In the genomic region with DNA sequence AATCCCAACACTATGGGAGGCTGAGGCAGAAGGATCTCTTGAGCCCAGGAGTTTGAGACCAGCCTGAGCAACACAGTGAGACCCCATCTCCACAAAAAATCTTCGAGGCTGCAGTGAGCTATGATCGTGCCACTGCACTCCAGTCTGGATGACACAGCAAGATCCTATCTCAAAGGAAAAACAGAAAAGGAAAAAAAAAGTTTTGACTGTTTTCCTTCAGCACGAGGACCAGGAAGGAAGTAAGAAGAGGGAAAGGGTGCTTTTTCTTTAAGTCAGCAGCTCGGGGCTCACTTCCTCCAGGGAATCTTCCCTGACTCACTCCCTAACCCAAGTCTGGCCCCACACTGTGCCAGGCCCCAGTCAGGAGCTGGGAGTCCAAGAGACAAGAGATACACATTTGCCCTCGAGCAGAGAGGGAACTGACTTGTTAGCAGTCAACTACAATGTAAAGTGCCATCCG, we compare ENCODE assay signal across 8 cellular contexts. TPM values are rescaled to one million over a fixed set of nuclear protein-coding genes. Genes with fewer than 3 reads are reported as not detected.
DNase-seq lines count a peak whose midpoint lies in the region; ATAC-seq, FAIRE-seq and TF ChIP-seq lines count a peak whose summit lies in the region.

No MANE protein-coding gene starts in this region.

- no peaks in the 10 kb centered on the region for H3K79me2 ChIP-seq in keratinocyte (ENCODE audit: control insufficient read depth, insufficient read depth, low read length)

- H3K27me3 ChIP-seq in keratinocyte (ENCODE audit: control insufficient read depth, extremely low read depth, insufficient read depth, low read length): no peaks in the 10 kb centered on the region

- DNase-seq in activated CD4-positive, alpha-beta T cell treated with anti-CD3 and anti-CD28 coated beads for 36 hours: no peak
- DNase-seq in activated CD4-positive, alpha-beta T cell treated with anti-CD3 and anti-CD28 coated beads, Interleukin-2, amount 50 U/mL, for 1 hour: no peak
- DNase-seq in keratinocyte (ENCODE audit: low read depth, low spot score): no peak
- DNase-seq in NCI-H510A treated with DMSO at 0.1 percent for 48 hours (lab: John Stamatoyannopoulos, UW): no peak
- DNase-seq in superior temporal gyrus (ENCODE audit: extremely low spot score): no peak
- DNase-seq in activated T-helper 1 cell treated with anti-CD3 and anti-CD28 coated beads, Interleukin-12 subunit alpha, Interleukin-12 subunit beta, Interleukin-2, Interleukin-4 antibody, amounts not matched to agents 30 ng/mL and 10 ng/mL and 1 ng/mL, durations not matched to agents 14 hours and 24 hours and 36 hours (ENCODE audit: low spot score): no peak

- no peak overlapping the region for H3K4me3 ChIP-seq in keratinocyte (ENCODE audit: control insufficient read depth in 2 of 3, extremely low read depth in 1 of 3, insufficient read depth in 2 of 3, low read depth in 1 of 3, low read length in 3 of 3)

- intact Hi-C loops in activated CD4-positive, alpha-beta T cell treated with anti-CD3 and anti-CD28 coated beads for 36 hours (cut with DNase I, micrococcal nuclease): no loop called here
- intact Hi-C loops in activated T-helper 1 cell treated with anti-CD3 and anti-CD28 coated beads, Interleukin-12 subunit alpha, Interleukin-12 subunit beta, Interleukin-2, Interleukin-4 antibody, amounts not matched to agents 30 ng/mL and 10 ng/mL and 1 ng/mL, durations not matched to agents 14 hours and 24 hours and 36 hours (cut with micrococcal nuclease): no loop called here

- peak overlapping the region; percentile 61 for H3K27ac Mint-ChIP-seq in activated CD4-positive, alpha-beta T cell treated with anti-CD3 and anti-CD28 coated beads for 36 hours
- H3K27ac Mint-ChIP-seq in activated T-helper 1 cell treated with anti-CD3 and anti-CD28 coated beads, Interleukin-12 subunit alpha, Interleukin-12 subunit beta, Interleukin-2, Interleukin-4 antibody, amounts not matched to agents 30 ng/mL and 10 ng/mL and 1 ng/mL, durations not matched to agents 14 hours and 24 hours and 36 hours: no peak overlapping the region

- POLR2A ChIA-PET in activated CD4-positive, alpha-beta T cell treated with anti-CD3 and anti-CD28 coated beads for 36 hours (lab: Charles Lee): no interaction called here

- H3K36me3 Mint-ChIP-seq in activated CD4-positive, alpha-beta T cell treated with anti-CD3 and anti-CD28 coated beads for 36 hours (ENCODE audit: low read depth): peaks cover 3% of the 10 kb centered on the region
- peaks cover 8% of the 10 kb centered on the region for H3K36me3 Mint-ChIP-seq in activated T-helper 1 cell treated with anti-CD3 and anti-CD28 coated beads, Interleukin-12 subunit alpha, Interleukin-12 subunit beta, Interleukin-2, Interleukin-4 antibody, amounts not matched to agents 30 ng/mL and 10 ng/mL and 1 ng/mL, durations not matched to agents 14 hours and 24 hours and 36 hours (ENCODE audit: low read depth)

- H3K9me1 ChIP-seq in keratinocyte (ENCODE audit: control insufficient read depth, extremely low read depth, insufficient read depth, low read length): no peaks in the 10 kb centered on the region

- FAIRE-seq in keratinocyte (lab: Jason Lieb, UNC): peak; percentile 5

- no peak for ATAC-seq in activated CD4-positive, alpha-beta T cell treated with anti-CD3 and anti-CD28 coated beads for 36 hours

- dilution Hi-C loops in keratinocyte (cut with MboI; ENCODE audit: extremely low pct_ligation_motif_present, low sequenced_read_pairs): no loop called here

- CTCF ChIA-PET in activated CD4-positive, alpha-beta T cell treated with anti-CD3 and anti-CD28 coated beads for 36 hours (lab: Charles Lee): interaction anchor here (0.8 to 1.4 kb wide), 5 partner anchors 9 to 95 kb away, joined by 3 read pairs; no protein-coding TSS in a partner anchor

- peaks cover 40% of the 10 kb centered on the region for H3K4me1 ChIP-seq in keratinocyte (ENCODE audit: control insufficient read depth, extremely low read depth, insufficient read depth, low read length)

- H3K4me1 Mint-ChIP-seq in activated CD4-positive, alpha-beta T cell treated with anti-CD3 and anti-CD28 coated beads for 36 hours: peaks cover 84% of the 10 kb centered on the region
- H3K4me1 Mint-ChIP-seq in activated T-helper 1 cell treated with anti-CD3 and anti-CD28 coated beads, Interleukin-12 subunit alpha, Interleukin-12 subunit beta, Interleukin-2, Interleukin-4 antibody, amounts not matched to agents 30 ng/mL and 10 ng/mL and 1 ng/mL, durations not matched to agents 14 hours and 24 hours and 36 hours (ENCODE audit: low read depth): peaks cover 72% of the 10 kb centered on the region

- H3K27me3 Mint-ChIP-seq in activated CD4-positive, alpha-beta T cell treated with anti-CD3 and anti-CD28 coated beads for 36 hours: no peaks in the 10 kb centered on the region
- H3K27me3 Mint-ChIP-seq in activated T-helper 1 cell treated with anti-CD3 and anti-CD28 coated beads, Interleukin-12 subunit alpha, Interleukin-12 subunit beta, Interleukin-2, Interleukin-4 antibody, amounts not matched to agents 30 ng/mL and 10 ng/mL and 1 ng/mL, durations not matched to agents 14 hours and 24 hours and 36 hours (ENCODE audit: insufficient read depth): no peaks in the 10 kb centered on the region

- no peak for TF ChIP-seq CTCF in keratinocyte (optimal IDR thresholded peaks at IDR 0.05 in 1 of 3, IDR thresholded peaks at IDR 0.05 in 1 of 3, conservative IDR thresholded peaks at IDR 0.05 in 1 of 3; ENCODE audit: extremely low read depth in 1 of 3, insufficient read depth in 2 of 3, low read length in 3 of 3)

- H3K9ac ChIP-seq in keratinocyte (ENCODE audit: control insufficient read depth, extremely low read depth, insufficient read depth, low read length): no peak overlapping the region

- H3K27ac ChIP-seq in angular gyrus (ENCODE audit: low read depth, low read length): peak overlapping the region; percentile 31
- H3K27ac ChIP-seq in keratinocyte (ENCODE audit: control insufficient read depth, insufficient read depth, low read length): no peak overlapping the region
- H3K27ac ChIP-seq in temporal lobe (ENCODE audit: low read depth, low read length): peak overlapping the region; percentile 33

- H3K36me3 ChIP-seq in keratinocyte (ENCODE audit: control insufficient read depth in 2 of 2, extremely low read depth in 1 of 2, insufficient read depth in 2 of 2, low read length in 2 of 2): no peaks in the 10 kb centered on the region

- H4K20me1 ChIP-seq in keratinocyte (ENCODE audit: control insufficient read depth, extremely low read depth, insufficient read depth, low read length): no peaks in the 10 kb centered on the region

- peak overlapping the region; percentile 25 for H3K4me2 ChIP-seq in keratinocyte (ENCODE audit: control insufficient read depth, extremely low read depth, insufficient read depth, low read depth, low read length)

- no peak overlapping the region for H2AFZ ChIP-seq in keratinocyte (ENCODE audit: control insufficient read depth, low read length)

- no peaks in the 10 kb centered on the region for H3K9me3 ChIP-seq in keratinocyte (ENCODE audit: control insufficient read depth, low read depth, low read length)

- H3K9me3 Mint-ChIP-seq in activated CD4-positive, alpha-beta T cell treated with anti-CD3 and anti-CD28 coated beads for 36 hours (ENCODE audit: low read depth): no peaks in the 10 kb centered on the region
- H3K9me3 Mint-ChIP-seq in activated T-helper 1 cell treated with anti-CD3 and anti-CD28 coated beads, Interleukin-12 subunit alpha, Interleukin-12 subunit beta, Interleukin-2, Interleukin-4 antibody, amounts not matched to agents 30 ng/mL and 10 ng/mL and 1 ng/mL, durations not matched to agents 14 hours and 24 hours and 36 hours: no peaks in the 10 kb centered on the region

- no peak overlapping the region for H3K4me3 Mint-ChIP-seq in activated CD4-positive, alpha-beta T cell treated with anti-CD3 and anti-CD28 coated beads for 36 hours
- H3K4me3 Mint-ChIP-seq in activated T-helper 1 cell treated with anti-CD3 and anti-CD28 coated beads, Interleukin-12 subunit alpha, Interleukin-12 subunit beta, Interleukin-2, Interleukin-4 antibody, amounts not matched to agents 30 ng/mL and 10 ng/mL and 1 ng/mL, durations not matched to agents 14 hours and 24 hours and 36 hours: no peak overlapping the region

RNA-seq across cellular contexts. Expression of a gene that starts 14.2 kb away (rescaled TPM):
- total RNA-seq in activated CD4-positive, alpha-beta T cell treated with anti-CD3 and anti-CD28 coated beads for 36 hours: 10 to 100 TPM; 21.0 to 21.8 TPM
- polyA plus RNA-seq in keratinocyte: 0.94 to 1.9 TPM (median 1.8 TPM) in 3 replicates
- 3.3 TPM for polyA plus RNA-seq in keratinocyte (2011; ENCODE audit: low read depth)
- 1.0 and 1.9 TPM in 2 replicates for polyA plus RNA-seq in keratinocyte (2011; cell fraction: cytosol; rRNA removed)
- 1.5 and 2.2 TPM in 2 replicates for polyA plus RNA-seq in keratinocyte (2011; cell fraction: nucleus; rRNA removed)
- 1.4 and 2.3 TPM in 2 replicates for polyA plus RNA-seq in keratinocyte (2012; ENCODE audit: low replicate concordance)
- 3.2 to 5.7 TPM (median 3.7 TPM) in 3 replicates for polyA minus RNA-seq in keratinocyte
- polyA minus RNA-seq in keratinocyte (2011; cell fraction: cytosol; rRNA and poly(A)+ RNA removed): 1.7 TPM
- polyA minus RNA-seq in keratinocyte (2011; cell fraction: nucleus; rRNA and poly(A)+ RNA removed): 2.5 and 2.6 TPM in 2 replicates
- 49.4 TPM for total RNA-seq in temporal lobe
- total RNA-seq in activated T-helper 1 cell treated with anti-CD3 and anti-CD28 coated beads, Interleukin-12 subunit alpha, Interleukin-12 subunit beta, Interleukin-2, Interleukin-4 antibody, amounts not matched to agents 30 ng/mL and 10 ng/mL and 1 ng/mL, durations not matched to agents 14 hours and 24 hours and 36 hours: 15.3 and 16.0 TPM in 2 replicates
